ENCODE assay signal across 20 cellular contexts in the genomic region with DNA sequence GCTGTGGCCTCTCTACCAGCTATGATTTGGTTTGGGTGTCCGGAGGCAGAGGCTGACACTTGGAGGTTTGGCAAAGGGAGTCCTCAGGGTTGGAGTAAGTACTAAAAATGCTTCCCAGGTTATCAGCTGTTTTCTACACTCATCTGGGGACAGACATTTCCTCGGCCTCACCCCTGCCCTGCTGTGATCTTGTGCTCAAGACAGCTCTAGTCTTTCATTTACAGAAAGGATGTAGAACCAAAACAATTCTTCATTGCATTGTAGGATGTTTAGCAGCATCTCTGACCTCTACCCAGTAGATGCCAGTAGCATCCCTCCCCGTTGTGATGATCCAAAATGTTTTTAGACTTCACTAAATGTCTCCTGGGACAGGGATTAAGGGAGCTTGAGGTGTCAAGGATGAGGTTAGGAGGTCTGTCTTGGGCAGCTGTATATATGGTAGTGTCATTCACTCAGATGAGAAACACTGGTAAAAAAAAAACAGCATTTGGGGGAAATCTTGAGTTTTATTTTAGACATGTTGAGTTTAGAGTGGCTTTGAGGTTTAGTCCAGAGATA. TPM values are rescaled to one million over a fixed set of nuclear protein-coding genes. Genes with fewer than 3 reads are reported as not detected.
A peak's percentile ranks its signal among the peaks of the same experiment; 100 is the strongest.
DNase-seq lines count a peak whose midpoint lies in the region; ATAC-seq and TF ChIP-seq lines count a peak whose summit lies in the region.
"Had no signal": no experiment of that assay in that cellular context is flagged by ENCODE, and none has a peak within 500 bp of the region (broad histone marks: within the 10 kb centered on the region; RNA-seq: fewer than 3 reads in every experiment).

No MANE protein-coding gene starts in this region.

- no peaks in the 10 kb centered on the region for H4K20me1 ChIP-seq in MM.1S (ENCODE audit: insufficient read depth, low read length)

- no peak overlapping the region for H2AFZ ChIP-seq in MM.1S (ENCODE audit: low read length)

- ATAC-seq in activated naive CD8-positive, alpha-beta T cell treated with anti-CD3 and anti-CD28 coated beads, Interleukin-2, amount 50 U/mL, for 24 hours: no peak
- ATAC-seq in stimulated activated naive CD8-positive, alpha-beta T cell treated with anti-CD3 and anti-CD28 coated beads, Interleukin-15, amount 100 ng/mL, for 72 hours: no peak
- no peak for ATAC-seq in GM19455 (IDR thresholded peaks at IDR 0.05; ENCODE audit: unreplicated experiment)
- ATAC-seq in GM21423 (IDR thresholded peaks at IDR 0.05; ENCODE audit: unreplicated experiment): no peak
- ATAC-seq: left lobe of liver had no signal

- intact Hi-C loops in activated naive CD4-positive, alpha-beta T cell treated with anti-CD3 and anti-CD28 coated beads for 36 hours (cut with micrococcal nuclease): loop anchor here (1.0 to 5.0 kb wide), 9 partner anchors 8 to 1456 kb away; partner anchors contain the start of gene CTLA4

- peaks cover 50% of the 10 kb centered on the region for H3K4me1 ChIP-seq in MM.1S (ENCODE audit: low read length)
- H3K4me1 ChIP-seq: esophagus squamous epithelium had no signal

- no peaks in the 10 kb centered on the region for H3K9me3 ChIP-seq in MM.1S (replicated peaks; ENCODE audit: insufficient read depth, low read length)
- H3K9me3 ChIP-seq: esophagus squamous epithelium, SK-N-SH had no signal

- H3K79me2 ChIP-seq in MM.1S (ENCODE audit: low read length): peaks cover 94% of the 10 kb centered on the region

- H3K4me2 ChIP-seq in MM.1S (ENCODE audit: low read depth, low read length): 0 out of 2 replicates have a peak overlapping the region, but pooled peaks have one; percentile 39
- H3K4me2 ChIP-seq: SK-N-SH had no signal

- DNase-seq in activated naive CD4-positive, alpha-beta T cell treated with anti-CD3 and anti-CD28 coated beads for 36 hours: no peak
- DNase-seq in activated naive CD4-positive, alpha-beta T cell treated with Interleukin-2 at 50 U/mL for 16 hours: no peak
- no peak for DNase-seq in MM.1S
- no peak for DNase-seq in activated naive CD8-positive, alpha-beta T cell treated with anti-CD3 and anti-CD28 coated beads, Interleukin-2, amount 50 U/mL, for 24 hours
- DNase-seq in stimulated activated naive CD8-positive, alpha-beta T cell treated with anti-CD3 and anti-CD28 coated beads, Interleukin-15, amount 100 ng/mL, for 72 hours: no peak
- DNase-seq: aorta; Calu3; cerebellar nuclear complex; effector CD8-positive, alpha-beta T cell; esophagus squamous epithelium; NCI-H1694 treated with DMSO at 0.1 percent for 48 hours; NCI-H2227 treated with DMSO at 0.1 percent for 48 hours; nucleus accumbens; SK-N-SH; stimulated activated CD4-positive, alpha-beta T cell treated with anti-CD3 and anti-CD28 coated beads, Interleukin-12 subunit alpha, Interleukin-12 subunit beta, amount 100 ng/mL, for 4 hours had no signal

- H3K9me2 ChIP-seq in MM.1S (replicated peaks; ENCODE audit: insufficient read depth, low read length): no peaks in the 10 kb centered on the region
- H3K9me2 ChIP-seq: SK-N-SH had no signal

- CTCF ChIA-PET in activated naive CD4-positive, alpha-beta T cell treated with anti-CD3 and anti-CD28 coated beads for 36 hours (lab: Charles Lee): interaction anchor here (0.6 to 3.2 kb wide), 17 partner anchors 8 to 1158 kb away, joined by 3 to 26 read pairs (median 3); partner anchors contain the start of gene CD28

- H3K27me3 ChIP-seq in MM.1S (replicated peaks; ENCODE audit: insufficient read depth, low read length): no peaks in the 10 kb centered on the region
- H3K27me3 ChIP-seq: esophagus squamous epithelium had no signal

- H3K4me3 Mint-ChIP-seq in activated naive CD4-positive, alpha-beta T cell treated with anti-CD3 and anti-CD28 coated beads for 36 hours: peak overlapping the region; percentile 35
- peak overlapping the region; percentile 32 for H3K4me3 Mint-ChIP-seq in activated naive CD8-positive, alpha-beta T cell treated with anti-CD3 and anti-CD28 coated beads, Interleukin-2, amount 50 U/mL, for 24 hours
- peak overlapping the region; percentile 3 to 50 for H3K4me3 Mint-ChIP-seq in stimulated activated naive CD8-positive, alpha-beta T cell treated with anti-CD3 and anti-CD28 coated beads, Interleukin-15, amount 100 ng/mL, for 72 hours
- H3K4me3 Mint-ChIP-seq: mesothelial cell of epicardium had no signal

- H3K4me1 Mint-ChIP-seq in activated naive CD4-positive, alpha-beta T cell treated with anti-CD3 and anti-CD28 coated beads for 36 hours (ENCODE audit: low read depth): peaks cover 95% of the 10 kb centered on the region
- H3K4me1 Mint-ChIP-seq in activated naive CD8-positive, alpha-beta T cell treated with anti-CD3 and anti-CD28 coated beads, Interleukin-2, amount 50 U/mL, for 24 hours: peaks cover 97% of the 10 kb centered on the region
- peaks cover 92% of the 10 kb centered on the region for H3K4me1 Mint-ChIP-seq in stimulated activated naive CD8-positive, alpha-beta T cell treated with anti-CD3 and anti-CD28 coated beads, Interleukin-15, amount 100 ng/mL, for 72 hours

- H3K27ac ChIP-seq in MM.1S (ENCODE audit: low read length): peak overlapping the region; percentile 77
- H3K27ac ChIP-seq: esophagus squamous epithelium had no signal

- no peaks in the 10 kb centered on the region for H3K9me3 Mint-ChIP-seq in activated naive CD4-positive, alpha-beta T cell treated with anti-CD3 and anti-CD28 coated beads for 36 hours
- H3K9me3 Mint-ChIP-seq in activated naive CD8-positive, alpha-beta T cell treated with anti-CD3 and anti-CD28 coated beads, Interleukin-2, amount 50 U/mL, for 24 hours: peaks cover 5% of the 10 kb centered on the region
- peaks cover 0 to 13% of the 10 kb centered on the region in 2 donors for H3K9me3 Mint-ChIP-seq in stimulated activated naive CD8-positive, alpha-beta T cell treated with anti-CD3 and anti-CD28 coated beads, Interleukin-15, amount 100 ng/mL, for 72 hours
- H3K9me3 Mint-ChIP-seq: mesothelial cell of epicardium had no signal

- H3K36me3 ChIP-seq in MM.1S (replicated peaks; ENCODE audit: insufficient read depth, low read length): peaks cover 66% of the 10 kb centered on the region
- H3K36me3 ChIP-seq: esophagus squamous epithelium had no signal

- H3F3A ChIP-seq in MM.1S (ENCODE audit: insufficient read depth, low read length): peaks cover 28% of the 10 kb centered on the region

- no peak for TF ChIP-seq CTCF in MM.1S (IDR thresholded peaks at IDR 0.05; ENCODE audit: low read length)

- H3K4me3 ChIP-seq in MM.1S (ENCODE audit: low read length): no peak overlapping the region
- H3K4me3 ChIP-seq: esophagus squamous epithelium had no signal

- no peaks in the 10 kb centered on the region for H3K27me3 Mint-ChIP-seq in activated naive CD4-positive, alpha-beta T cell treated with anti-CD3 and anti-CD28 coated beads for 36 hours (ENCODE audit: low read depth)
- H3K27me3 Mint-ChIP-seq in activated naive CD8-positive, alpha-beta T cell treated with anti-CD3 and anti-CD28 coated beads, Interleukin-2, amount 50 U/mL, for 24 hours: no peaks in the 10 kb centered on the region
- H3K27me3 Mint-ChIP-seq in stimulated activated naive CD8-positive, alpha-beta T cell treated with anti-CD3 and anti-CD28 coated beads, Interleukin-15, amount 100 ng/mL, for 72 hours: no peaks in the 10 kb centered on the region

- peak overlapping the region; percentile 97 for H3K27ac Mint-ChIP-seq in activated naive CD4-positive, alpha-beta T cell treated with anti-CD3 and anti-CD28 coated beads for 36 hours
- peak overlapping the region; percentile 99 for H3K27ac Mint-ChIP-seq in activated naive CD8-positive, alpha-beta T cell treated with anti-CD3 and anti-CD28 coated beads, Interleukin-2, amount 50 U/mL, for 24 hours
- H3K27ac Mint-ChIP-seq in stimulated activated naive CD8-positive, alpha-beta T cell treated with anti-CD3 and anti-CD28 coated beads, Interleukin-15, amount 100 ng/mL, for 72 hours: peak overlapping the region; percentile 35 to 92
- H3K27ac Mint-ChIP-seq: mesothelial cell of epicardium had no signal

- H3K9ac ChIP-seq in MM.1S (ENCODE audit: low read length): peak overlapping the region; percentile 14; the same call in 1 of the 2 replicates
- H3K9ac ChIP-seq: SK-N-SH had no signal

- H3K36me3 Mint-ChIP-seq in activated naive CD4-positive, alpha-beta T cell treated with anti-CD3 and anti-CD28 coated beads for 36 hours (ENCODE audit: low read depth): peaks cover 77% of the 10 kb centered on the region
- H3K36me3 Mint-ChIP-seq in activated naive CD8-positive, alpha-beta T cell treated with anti-CD3 and anti-CD28 coated beads, Interleukin-2, amount 50 U/mL, for 24 hours (ENCODE audit: low read depth): peaks cover 78% of the 10 kb centered on the region
- H3K36me3 Mint-ChIP-seq: mesothelial cell of epicardium had no signal

RNA-seq across cellular contexts. Expression of gene CD28, which starts 26.6 kb away (rescaled TPM):
- total RNA-seq in activated naive CD4-positive, alpha-beta T cell treated with anti-CD3 and anti-CD28 coated beads for 36 hours: 100 to 1,000 TPM; 165 to 167 TPM
- total RNA-seq: Calu3, mesothelial cell of epicardium, renal cortical epithelial cell had no signal
